ENCODE assay signal across 1 cellular context in genomic region chr16:67943256-67943618, GRCh38.
A peak's percentile ranks its signal among the peaks of the same experiment; 100 is the strongest.
TF ChIP-seq lines count a peak whose summit lies in the region.

No MANE protein-coding gene starts in this region.

TF ChIP-seq in HepG2, 621 proteins besides CTCF, POLR2A, EP300 and RAD21 (continued from another document and continues in another):
- TF ChIP-seq USF2 (IDR thresholded peaks at IDR 0.05; ENCODE audit: low read depth, low read length) (no peak), USF2 (CRISPR knock-in tag; IDR thresholded peaks at IDR 0.05; ENCODE audit: borderline replicate concordance) (peak; percentile 29; the same call in 1 of the 2 replicates), TIGD3 (CRISPR knock-in tag; IDR thresholded peaks at IDR 0.05; ENCODE audit: borderline replicate concordance) (no peak), ZNF670 (CRISPR knock-in tag; IDR thresholded peaks at IDR 0.05; ENCODE audit: borderline replicate concordance) (no peak), LCORL (IDR thresholded peaks at IDR 0.05) (no peak), LCORL (CRISPR knock-in tag; IDR thresholded peaks at IDR 0.05) (peak; percentile 90), ZNF33B (CRISPR knock-in tag; IDR thresholded peaks at IDR 0.05) (no peak), MAF1 (CRISPR knock-in tag; IDR thresholded peaks at IDR 0.05; ENCODE audit: borderline replicate concordance) (no peak), ZBTB20 (CRISPR knock-in tag; IDR thresholded peaks at IDR 0.05; ENCODE audit: borderline replicate concordance, low read depth) (no peak; the same call in 1 of the 2 replicates), PATZ1 (CRISPR knock-in tag; IDR thresholded peaks at IDR 0.05) (peak; percentile 87), ZNF724P (CRISPR knock-in tag; IDR thresholded peaks at IDR 0.05; ENCODE audit: borderline replicate concordance) (no peak), MYPOP (CRISPR knock-in tag; IDR thresholded peaks at IDR 0.05) (0 out of 2 replicates have a peak, but pooled peaks have one; percentile 63), ZNF777 (CRISPR knock-in tag; IDR thresholded peaks at IDR 0.05) (0 out of 2 replicates have a peak, but pooled peaks have one; percentile 6), ZBTB10 (CRISPR knock-in tag; IDR thresholded peaks at IDR 0.05; ENCODE audit: borderline replicate concordance) (peak; percentile 95), BCL6 (CRISPR knock-in tag; IDR thresholded peaks at IDR 0.05) (peak; percentile 50), ZBTB42 (CRISPR knock-in tag; IDR thresholded peaks at IDR 0.05) (peak; percentile 78; the same call in 1 of the 2 replicates), HNRNPUL1 (IDR thresholded peaks at IDR 0.05; ENCODE audit: low read depth, low read length) (no peak), SNAPC4 (CRISPR knock-in tag; IDR thresholded peaks at IDR 0.05) (no peak), ZNF878 (CRISPR knock-in tag; IDR thresholded peaks at IDR 0.05) (peak; percentile 67; the same call in 1 of the 2 replicates), ZNF570 (CRISPR knock-in tag; IDR thresholded peaks at IDR 0.05; ENCODE audit: borderline replicate concordance) (no peak), XRCC5 (optimal IDR thresholded peaks at IDR 0.05; ENCODE audit: low read length) (no peak), RFXAP (CRISPR knock-in tag; IDR thresholded peaks at IDR 0.05; ENCODE audit: borderline replicate concordance) (no peak), NFKBIZ (CRISPR knock-in tag; IDR thresholded peaks at IDR 0.05) (no peak), MYC (CRISPR knock-in tag; IDR thresholded peaks at IDR 0.05; ENCODE audit: borderline replicate concordance) (peak; percentile 6; the same call in 1 of the 2 replicates), DPF2 (CRISPR knock-in tag; IDR thresholded peaks at IDR 0.05; ENCODE audit: borderline replicate concordance, low read depth) (peak; percentile 95), HIVEP1 (CRISPR knock-in tag; IDR thresholded peaks at IDR 0.05) (no peak), HOXA3 (CRISPR knock-in tag; IDR thresholded peaks at IDR 0.05) (peak; percentile 65), EHMT2 (IDR thresholded peaks at IDR 0.05; ENCODE audit: borderline replicate concordance, low read depth, low read length) (no peak), ZNF775 (CRISPR knock-in tag; IDR thresholded peaks at IDR 0.05; ENCODE audit: borderline replicate concordance) (no peak), ZNF510 (CRISPR knock-in tag; IDR thresholded peaks at IDR 0.05; ENCODE audit: low read depth) (no peak), ZNF276 (CRISPR knock-in tag; IDR thresholded peaks at IDR 0.05; ENCODE audit: low read depth) (no peak), ATF1 (CRISPR knock-in tag; IDR thresholded peaks at IDR 0.05) (no peak), ZSCAN5A (CRISPR knock-in tag; IDR thresholded peaks at IDR 0.05; ENCODE audit: borderline replicate concordance) (no peak), THAP8 (CRISPR knock-in tag; IDR thresholded peaks at IDR 0.05; ENCODE audit: borderline replicate concordance) (no peak), ZSCAN12 (CRISPR knock-in tag; IDR thresholded peaks at IDR 0.05) (no peak), SP1 (IDR thresholded peaks at IDR 0.05) (no peak), SP1 (CRISPR knock-in tag; IDR thresholded peaks at IDR 0.05) (no peak; the same call in 1 of the 2 replicates), ZSCAN29 (CRISPR knock-in tag; conservative IDR thresholded peaks at IDR 0.05) (no peak), TBX3 (IDR thresholded peaks at IDR 0.05; ENCODE audit: borderline replicate concordance) (peak; percentile 92)
